In the genomic region with DNA sequence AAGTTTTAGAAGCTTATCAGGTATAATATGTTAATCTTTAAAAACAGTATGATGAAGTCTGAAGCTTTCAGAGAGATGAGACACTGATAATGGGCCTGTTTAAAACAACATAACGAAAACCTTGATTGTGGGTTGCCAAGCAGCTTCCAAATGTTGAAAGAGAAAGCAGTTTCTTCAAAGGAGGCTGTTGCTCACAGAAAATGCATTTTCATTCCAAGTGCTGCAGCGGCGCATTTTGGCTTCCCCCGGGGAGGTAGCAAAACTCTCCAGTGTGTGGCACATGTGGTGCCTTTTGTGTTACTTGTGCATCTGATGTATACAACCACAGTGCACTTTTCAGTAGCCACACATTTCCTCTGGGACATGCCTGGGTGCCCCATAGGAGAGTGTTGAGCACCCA, we compare ENCODE assay signal across 22 cellular contexts.
A peak's percentile ranks its signal among the peaks of the same experiment; 100 is the strongest.
DNase-seq lines count a peak whose midpoint lies in the region; ATAC-seq, FAIRE-seq and TF ChIP-seq lines count a peak whose summit lies in the region.
"Had no signal": no experiment of that assay in that cellular context is flagged by ENCODE, and none has a peak within 500 bp of the region (broad histone marks: within the 10 kb centered on the region; RNA-seq: fewer than 3 reads in every experiment).

No MANE protein-coding gene starts in this region.

- no peaks in the 10 kb centered on the region for H3K79me1 ChIP-seq in neuronal stem cell (ENCODE audit: low read depth, low read length)

- no peaks in the 10 kb centered on the region for H3K27me3 ChIP-seq in liver (ENCODE audit: control insufficient read depth in 4 of 4, insufficient read depth in 4 of 4, low read length in 3 of 4)
- H3K27me3 ChIP-seq in HepG2 (ENCODE audit: control insufficient read depth in 1 of 2, insufficient read depth in 2 of 2, low read length in 2 of 2), result no peaks in the 10 kb centered on the region
- no peaks in the 10 kb centered on the region for H3K27me3 ChIP-seq in fibroblast of lung (ENCODE audit: control insufficient read depth, insufficient read depth, low read length)
- H3K27me3 ChIP-seq in neuronal stem cell (ENCODE audit: control insufficient read depth in 3 of 3, insufficient read depth in 3 of 3, low read depth in 1 of 3, low read length in 3 of 3), result no peaks in the 10 kb centered on the region
- no peaks in the 10 kb centered on the region for H3K27me3 ChIP-seq in left ventricle myocardium inferior (ENCODE audit: low read depth)
- H3K27me3 ChIP-seq: tibial nerve had no signal

- H3K36me3 ChIP-seq in liver (ENCODE audit: control insufficient read depth in 4 of 4, insufficient read depth in 3 of 4, low read depth in 1 of 4, low read length in 3 of 4), result no peaks in the 10 kb centered on the region
- no peaks in the 10 kb centered on the region for H3K36me3 ChIP-seq in HepG2 (replicated peaks in 1 of 2; ENCODE audit: control insufficient read depth in 1 of 2, insufficient read depth in 2 of 2, low read length in 2 of 2)
- no peaks in the 10 kb centered on the region for H3K36me3 ChIP-seq in fibroblast of lung (ENCODE audit: control insufficient read depth, insufficient read depth, low read length)
- no peaks in the 10 kb centered on the region for H3K36me3 ChIP-seq in neuronal stem cell (replicated peaks in 1 of 2; ENCODE audit: control insufficient read depth in 2 of 2, insufficient read depth in 2 of 2, low read length in 2 of 2)
- no peaks in the 10 kb centered on the region for H3K36me3 ChIP-seq in left ventricle myocardium inferior
- H3K36me3 ChIP-seq: tibial nerve had no signal

- TF ChIP-seq RAD21 in liver (IDR thresholded peaks at IDR 0.05), result no peak
- no peak for TF ChIP-seq RAD21 in HepG2 (CRISPR knock-in tag; IDR thresholded peaks at IDR 0.05)

- no peak for FAIRE-seq in HepG2 (lab: Jason Lieb, UNC)
- FAIRE-seq: endothelial cell of umbilical vein had no signal

- H2AFZ ChIP-seq in HepG2 (ENCODE audit: low read length), result no peak overlapping the region
- peak overlapping the region; percentile 69 for H2AFZ ChIP-seq in fibroblast of lung (ENCODE audit: low read length)
- peak overlapping the region; percentile 46 for H2AFZ ChIP-seq in neuronal stem cell (ENCODE audit: low read length)
- H2AFZ ChIP-seq: PC-9 had no signal

- TF ChIP-seq EP300 in HepG2 (IDR thresholded peaks at IDR 0.05; ENCODE audit: low read depth in 2 of 2, low read length in 2 of 2) (no peak), HepG2 (CRISPR knock-in tag; IDR thresholded peaks at IDR 0.05; ENCODE audit: borderline replicate concordance) (no peak)

- H3K79me2 ChIP-seq in HepG2 (ENCODE audit: insufficient read depth, low read length), result no peaks in the 10 kb centered on the region
- no peaks in the 10 kb centered on the region for H3K79me2 ChIP-seq in fibroblast of lung (ENCODE audit: control insufficient read depth, insufficient read depth, low read length)

- POLR2A ChIA-PET in HepG2 (lab: Yijun Ruan, JAX), result no interaction called here

- H2BK15ac ChIP-seq in neuronal stem cell (ENCODE audit: low read length), result no peak overlapping the region

- H2AK5ac ChIP-seq in neuronal stem cell (ENCODE audit: low read depth, low read length), result no peak overlapping the region

- H3K27ac ChIP-seq in liver (ENCODE audit: low read depth in 1 of 2, low read length in 2 of 2) (peak overlapping the region; percentile 20 to 27), HepG2 (ENCODE audit: extremely low read length, insufficient read depth, low read length) (no peak overlapping the region), fibroblast of lung (ENCODE audit: insufficient read depth, low read length) (no peak overlapping the region), neuronal stem cell (replicated peaks; ENCODE audit: low read length) (no peak overlapping the region), left ventricle myocardium inferior (replicated peaks) (no peak overlapping the region)
- H3K27ac ChIP-seq: A549, coronary artery, HL-60, PC-9, tibial nerve had no signal

- no peak overlapping the region for H3K14ac ChIP-seq in neuronal stem cell (ENCODE audit: low read length)

- 43% methylated on average over 4 of the region's 4 CpGs for WGBS in liver
- WGBS in HepG2 (ENCODE audit: low lambda C conversion rate), result 42% methylated on average over 4 of the region's 4 CpGs
- WGBS in neuronal stem cell (ENCODE audit: extremely low coverage in 2 of 2, insufficient read length in 2 of 2, insufficient replicate concordance in 1 of 2), 2 donors, result no CpG with 5 or more reads among the region's 4 CpGs

- no peak overlapping the region for H2BK12ac ChIP-seq in neuronal stem cell (ENCODE audit: low read length)

- no peak overlapping the region for H4K8ac ChIP-seq in neuronal stem cell (ENCODE audit: low read depth, low read length)

- in situ Hi-C loops in HepG2 (cut with HindIII; ENCODE audit: extremely low pct_ligation_motif_present, low pct_unique_long_range_greater_than_20kb), result no loop called here

- DNase-seq in HepG2 (ENCODE audit: low spot score) (no peak), fibroblast of lung (ENCODE audit: low read depth in 2 of 2) (peak; percentile 33 to 55), neuronal stem cell (ENCODE audit: low spot score) (no peak), GF-D8 (lab: John Stamatoyannopoulos, UW) (no peak), NOMO-1 treated with DMSO at 0.1 percent for 48 hours (lab: John Stamatoyannopoulos, UW; ENCODE audit: unreplicated experiment) (no peak), left ventricle myocardium inferior (no peak)
- DNase-seq: activated CD4-positive, alpha-beta T cell treated with anti-CD3 and anti-CD28 coated beads for 36 hours; GOT3; KG1; NCI-H1105; NCI-H2107; NCI-H69; PC-9 had no signal

- H2BK120ac ChIP-seq in neuronal stem cell (ENCODE audit: low read depth, low read length), result no peak overlapping the region

- no peak overlapping the region for H2BK5ac ChIP-seq in neuronal stem cell (ENCODE audit: low read length)

- H3K4me2 ChIP-seq in HepG2 (ENCODE audit: low read depth, low read length) (no peak overlapping the region), fibroblast of lung (ENCODE audit: extremely low read depth, insufficient read depth, low read length) (peak overlapping the region; percentile 78), neuronal stem cell (ENCODE audit: insufficient read depth, low read length, poor library complexity, severe bottlenecking) (no peak overlapping the region)
- H3K4me2 ChIP-seq: A549, PC-9, smooth muscle cell had no signal

- H3K9ac ChIP-seq in liver (ENCODE audit: low read depth in 1 of 2, low read length in 2 of 2) (no peak overlapping the region), HepG2 (ENCODE audit: insufficient read depth, low read depth, low read length) (no peak overlapping the region), fibroblast of lung (ENCODE audit: insufficient read depth, low read length) (peak overlapping the region; percentile 2), neuronal stem cell (ENCODE audit: low read depth, low read length, poor library complexity) (no peak overlapping the region)

- BruUV-seq in HepG2 (replicated peaks; lab: Mats Ljungman, UMichigan), result no TSS peak

- ATAC-seq in HepG2, result no peak
- ATAC-seq in GM19455 (IDR thresholded peaks at IDR 0.05; ENCODE audit: unreplicated experiment), result no peak
- ATAC-seq: A549; activated CD4-positive, alpha-beta T cell treated with anti-CD3 and anti-CD28 coated beads for 36 hours; SK-N-SH treated with all-trans-retinoic acid at 6 μM for 48 hours had no signal

- H3K4ac ChIP-seq in neuronal stem cell (ENCODE audit: low read length), result no peak overlapping the region

- intact Hi-C loops in HepG2 (cut with micrococcal nuclease; ENCODE audit: unreplicated experiment), result no loop called here
- intact Hi-C loops in left ventricle myocardium inferior (cut with micrococcal nuclease), result no loop called here

- no peak overlapping the region for H3K23ac ChIP-seq in neuronal stem cell (ENCODE audit: low read depth, low read length, poor library complexity)

- CTCF ChIA-PET in HepG2 (lab: Yijun Ruan, JAX; ENCODE audit: low intra/inter-chr PET ratio, low total read pairs), result no interaction called here

- no peak overlapping the region for H4K91ac ChIP-seq in neuronal stem cell (ENCODE audit: low read depth, low read length, poor library complexity)

- TF ChIP-seq CTCF in liver (IDR thresholded peaks at IDR 0.05; ENCODE audit: low read depth, low read length, missing input control) (no peak), HepG2 (CRISPR knock-in tag; IDR thresholded peaks at IDR 0.05) (no peak), fibroblast of lung (conservative IDR thresholded peaks at IDR 0.05 in 1 of 2, IDR thresholded peaks at IDR 0.05 in 1 of 2; ENCODE audit: low read depth in 1 of 2, low read length in 2 of 2) (no peak), left ventricle myocardium inferior (IDR thresholded peaks at IDR 0.05; ENCODE audit: borderline replicate concordance) (no peak)

- peaks cover 4 to 35% (median 26%) of the 10 kb centered on the region in 4 donors for H3K4me1 ChIP-seq in liver (ENCODE audit: control insufficient read depth in 4 of 4, insufficient read depth in 4 of 4, low read length in 3 of 4)
- H3K4me1 ChIP-seq in HepG2 (ENCODE audit: insufficient read depth, low read length), result no peaks in the 10 kb centered on the region
- H3K4me1 ChIP-seq in fibroblast of lung (ENCODE audit: control insufficient read depth, extremely low read depth, insufficient read depth, low read length), result peaks cover 2% of the 10 kb centered on the region
- peaks cover 0 to 2% of the 10 kb centered on the region in 2 donors for H3K4me1 ChIP-seq in neuronal stem cell (ENCODE audit: control insufficient read depth in 2 of 2, insufficient read depth in 1 of 2, low read depth in 1 of 2, low read length in 2 of 2)
- H3K4me1 ChIP-seq in left ventricle myocardium inferior, result peaks cover 5% of the 10 kb centered on the region
- H3K4me1 ChIP-seq: A549 had no signal

- H3K9me3 ChIP-seq in liver (ENCODE audit: control insufficient read depth in 4 of 4, low read length in 3 of 4), result no peaks in the 10 kb centered on the region
- H3K9me3 ChIP-seq in HepG2 (ENCODE audit: low read length), result no peaks in the 10 kb centered on the region
- no peaks in the 10 kb centered on the region for H3K9me3 ChIP-seq in fibroblast of lung (ENCODE audit: control insufficient read depth, insufficient read depth, low read depth, low read length)
- H3K9me3 ChIP-seq in neuronal stem cell (replicated peaks in 1 of 2; ENCODE audit: control insufficient read depth in 2 of 2, insufficient read depth in 1 of 2, low read depth in 1 of 2, low read length in 2 of 2), result peaks cover 0 to 2% of the 10 kb centered on the region in 2 donors
- no peaks in the 10 kb centered on the region for H3K9me3 ChIP-seq in left ventricle myocardium inferior (replicated peaks)
- H3K9me3 ChIP-seq: A549, tibial nerve had no signal

- TF ChIP-seq POLR2A in HepG2 (IDR thresholded peaks at IDR 0.05; ENCODE audit: insufficient read depth in 1 of 2, low read depth in 2 of 2, low read length in 2 of 2), result no peak

- H4K20me1 ChIP-seq in HepG2 (ENCODE audit: insufficient read depth, low read length), result no peaks in the 10 kb centered on the region
- no peaks in the 10 kb centered on the region for H4K20me1 ChIP-seq in fibroblast of lung (ENCODE audit: control insufficient read depth, extremely low read depth, insufficient read depth, low read length)

- no peak overlapping the region for H3K18ac ChIP-seq in neuronal stem cell (ENCODE audit: low read length)

- H3K4me3 ChIP-seq in liver (ENCODE audit: low read depth in 1 of 3, low read length in 3 of 3) (no peak overlapping the region), HepG2 (replicated peaks in 1 of 3; ENCODE audit: insufficient read depth in 1 of 3, low read depth in 2 of 3, low read length in 3 of 3) (no peak overlapping the region), fibroblast of lung (replicated peaks in 1 of 4; ENCODE audit: control extremely low read depth in 1 of 4, insufficient read depth in 1 of 4, low read depth in 3 of 4, low read length in 4 of 4) (no peak overlapping the region), neuronal stem cell (ENCODE audit: low read length in 2 of 2) (no peak overlapping the region), left ventricle myocardium inferior (no peak overlapping the region)
- H3K4me3 ChIP-seq: A549, coronary artery, PC-9, smooth muscle cell, tibial nerve had no signal

Comparison
In these comparisons a context has a peak if more than half of its experiments do, and no peak if none do; other contexts are left out.
1. H3K27ac ChIP-seq: peak in liver (2 of 2); none in HepG2 (single experiment), fibroblast of lung (single experiment), neuronal stem cell (single experiment) and left ventricle myocardium inferior (single experiment).
2. DNase-seq: peak in fibroblast of lung (2 of 2); none in HepG2 (single experiment), neuronal stem cell (single experiment), GF-D8 (single experiment), NOMO-1 treated with DMSO at 0.1 percent for 48 hours (single experiment) and left ventricle myocardium inferior (single experiment).